ENCODE assay signal across 15 cellular contexts in the genomic region with DNA sequence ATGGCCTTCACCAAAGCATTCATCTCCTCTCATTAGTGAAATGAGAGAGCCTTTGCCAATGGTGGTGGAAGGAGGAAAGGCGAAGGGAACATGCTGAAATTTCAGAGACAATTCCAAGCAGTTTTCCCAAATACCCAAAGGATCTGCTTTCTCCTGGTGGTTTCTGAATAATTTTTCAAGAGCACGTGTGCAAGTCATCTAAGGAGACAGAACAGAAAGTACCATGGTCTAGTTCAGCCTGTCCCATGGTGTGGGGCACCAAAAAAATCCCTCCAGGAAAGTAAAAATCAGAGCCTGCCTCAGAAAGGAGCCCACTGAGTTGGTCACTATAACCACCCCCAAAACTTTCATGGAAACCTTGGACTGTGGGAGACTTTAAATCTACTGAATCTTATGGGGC.
DNase-seq lines count a peak whose midpoint lies in the region; ATAC-seq, FAIRE-seq and TF ChIP-seq lines count a peak whose summit lies in the region.
"Had no signal": no experiment of that assay in that cellular context is flagged by ENCODE, and none has a peak within 500 bp of the region (broad histone marks: within the 10 kb centered on the region; RNA-seq: fewer than 3 reads in every experiment).

No MANE protein-coding gene starts in this region.

- H3K4me3 ChIP-seq in heart left ventricle (no peak overlapping the region), A549 (no peak overlapping the region), fibroblast of mammary gland (ENCODE audit: control insufficient read depth, low read depth, low read length) (no peak overlapping the region), testis (no peak overlapping the region)
- H3K4me3 ChIP-seq: BLaER1, GM12878, HAP-1 had no signal

- POLR2A ChIA-PET in A549 (lab: Yijun Ruan, JAX), result interaction anchor here (0.7 kb wide), 2 partner anchors 12 to 365 kb away, joined by 3 to 7 read pairs; no protein-coding TSS in a partner anchor

- no peak for FAIRE-seq in A549 (lab: Jason Lieb, UNC)
- FAIRE-seq: GM12878, HepG2 had no signal

- no peak for TF ChIP-seq CTCF in heart left ventricle (IDR thresholded peaks at IDR 0.05)
- TF ChIP-seq CTCF in A549 (IDR thresholded peaks at IDR 0.05), result no peak
- TF ChIP-seq CTCF in fibroblast of mammary gland (conservative IDR thresholded peaks at IDR 0.05; ENCODE audit: control insufficient read depth, insufficient read depth, low read depth, low read length), result no peak
- TF ChIP-seq CTCF in testis (IDR thresholded peaks at IDR 0.05), result no peak

- H3K27ac ChIP-seq in heart left ventricle, result no peak overlapping the region
- peak overlapping the region in 1 of 2 experiments; percentile 9; a peak in 1 of 6 replicates for H3K27ac ChIP-seq in A549
- peak overlapping the region; percentile 3 to 79 for H3K27ac ChIP-seq in testis
- H3K27ac ChIP-seq: 22Rv1, BLaER1 had no signal

- no peaks in the 10 kb centered on the region for H3K9me3 ChIP-seq in heart left ventricle
- no peaks in the 10 kb centered on the region for H3K9me3 ChIP-seq in A549
- no peaks in the 10 kb centered on the region for H3K9me3 ChIP-seq in testis
- H3K9me3 ChIP-seq: BLaER1, HAP-1 had no signal

- H3K4me1 ChIP-seq in heart left ventricle, result no peaks in the 10 kb centered on the region
- peaks cover 19% of the 10 kb centered on the region; the same call in 2 of the 3 replicates for H3K4me1 ChIP-seq in A549
- H3K4me1 ChIP-seq in testis, result no peaks in the 10 kb centered on the region
- H3K4me1 ChIP-seq: BLaER1, HAP-1 had no signal

- H3K27me3 ChIP-seq in heart left ventricle (no peaks in the 10 kb centered on the region), testis (no peaks in the 10 kb centered on the region)
- H3K27me3 ChIP-seq: BLaER1 had no signal

- ATAC-seq in Right ventricle myocardium inferior (peak; percentile 64), heart left ventricle (no peak), A549 (no peak)
- ATAC-seq: GM12878, HepG2 had no signal

- DNase-seq in Right ventricle myocardium inferior (ENCODE audit: missing footprints) (no peak), heart left ventricle (no peak), A549 (ENCODE audit: low read depth in 1 of 2, low spot score in 1 of 2) (no peak), fibroblast of mammary gland (ENCODE audit: low read depth) (peak; percentile 38), testis (peak; percentile 19), NCI-H2171 treated with DMSO at 0.1 percent for 48 hours (lab: John Stamatoyannopoulos, UW) (no peak), NCI-H226 (no peak)
- DNase-seq: CD4-positive, alpha-beta memory T cell; DND-41; EL had no signal

- H3K36me3 ChIP-seq in heart left ventricle (no peaks in the 10 kb centered on the region), testis (ENCODE audit: low read depth, missing control alignments) (no peaks in the 10 kb centered on the region)
- H3K36me3 ChIP-seq: BLaER1, HAP-1 had no signal

- CTCF ChIA-PET in A549 (lab: Yijun Ruan, JAX), result interaction anchor here (1.6 kb wide), 1 partner anchor 13 kb away, joined by 5 read pairs; no protein-coding TSS in a partner anchor

- intact Hi-C loops in Right ventricle myocardium inferior (cut with DNase I) (no loop called here), heart left ventricle (cut with DNase I) (loop anchor here in 1 of 10 donors (10.0 kb wide), 2 partner anchors 45 to 155 kb away; a partner anchor contains a TSS), testis (cut with DNase I; ENCODE audit: low total_unique reads) (no loop called here)

- TF ChIP-seq RAD21 in A549 (conservative IDR thresholded peaks at IDR 0.05 in 1 of 2, IDR thresholded peaks at IDR 0.05 in 1 of 2), result no peak

- TF ChIP-seq EP300 in A549 (IDR thresholded peaks at IDR 0.05), result no peak

- 59 to 74% (median 72%) methylated on average over 2 of the region's 2 CpGs for WGBS in heart left ventricle, 4 donors
- 88% methylated on average over 2 of the region's 2 CpGs for WGBS in A549 (ENCODE audit: missing lambda C conversion rate)
- 41 to 59% methylated on average over 2 of the region's 2 CpGs for WGBS in testis, 2 donors

- H3K4me2 ChIP-seq in A549, result no peak overlapping the region
- H3K4me2 ChIP-seq: BLaER1 had no signal

- TF ChIP-seq POLR2A in heart left ventricle (IDR thresholded peaks at IDR 0.05) (no peak), A549 (IDR thresholded peaks at IDR 0.05; ENCODE audit: low read length) (no peak), testis (IDR thresholded peaks at IDR 0.05) (no peak)

TF ChIP-seq in A549, 52 proteins besides CTCF, POLR2A, EP300 and RAD21:
- TF ChIP-seq FOSL2 (IDR thresholded peaks at IDR 0.05), result 0 out of 2 replicates have a peak, but pooled peaks have one; percentile 1
- TF ChIP-seq FOSL2 (CRISPR knock-in tag; IDR thresholded peaks at IDR 0.05), result no peak
- no peak for TF ChIP-seq BHLHE40 (IDR thresholded peaks at IDR 0.05; ENCODE audit: low read depth, low read length)
- no peak for TF ChIP-seq FOSB (CRISPR knock-in tag; IDR thresholded peaks at IDR 0.05)
TF ChIP-seq in A549: peak in this region for 1.

Comparison
In these comparisons a context has a peak if more than half of its experiments do, and no peak if none do; other contexts are left out.
1. DNase-seq: peak in fibroblast of mammary gland (single experiment) and testis (single experiment); none in Right ventricle myocardium inferior (single experiment), heart left ventricle (0 of 5), A549 (0 of 2), NCI-H2171 treated with DMSO at 0.1 percent for 48 hours (single experiment) and NCI-H226 (single experiment).
2. H3K27ac ChIP-seq: peak in testis (2 of 2); none in heart left ventricle (0 of 12).